ENCODE assay signal across 19 cellular contexts in genomic region chr2:96894151-96894531, GRCh38.
"Had no signal": no experiment of that assay in that cellular context is flagged by ENCODE, and none has a peak within 500 bp of the region (broad histone marks: within the 10 kb centered on the region; RNA-seq: fewer than 3 reads in every experiment).

No MANE protein-coding gene starts in this region.

- H3K4me3 ChIP-seq: gastrocnemius medialis, left ventricle myocardium inferior, ovary, right atrium auricular region, testis, tibial nerve had no signal

- DNase-seq: central memory CD4-positive, alpha-beta T cell; cortex of kidney; effector memory CD4-positive, alpha-beta T cell; glutamatergic neuron; immature natural killer cell; left cardiac atrium; left ventricle myocardium inferior; natural killer cell; nucleus accumbens; ovary; small intestine; stimulated activated CD4-positive, alpha-beta T cell treated with anti-CD3 and anti-CD28 coated beads, Interleukin-12 subunit alpha, Interleukin-12 subunit beta, amount 100 ng/mL, for 4 hours; stimulated activated naive CD4-positive, alpha-beta T cell; testis had no signal

- H3K27me3 ChIP-seq: gastrocnemius medialis, ovary, right atrium auricular region, testis, tibial nerve had no signal

- ATAC-seq: left cardiac atrium, natural killer cell had no signal

- H3K27ac ChIP-seq: left ventricle myocardium inferior, right atrium auricular region, testis had no signal

- H3K9me3 ChIP-seq: gastrocnemius medialis, left ventricle myocardium inferior, ovary, right atrium auricular region, testis, tibial nerve had no signal

- H3K36me3 ChIP-seq: gastrocnemius medialis, left ventricle myocardium inferior, ovary, right atrium auricular region, tibial nerve had no signal

- FAIRE-seq: endometrium, keratinocyte, small intestine had no signal
